In the genomic region with DNA sequence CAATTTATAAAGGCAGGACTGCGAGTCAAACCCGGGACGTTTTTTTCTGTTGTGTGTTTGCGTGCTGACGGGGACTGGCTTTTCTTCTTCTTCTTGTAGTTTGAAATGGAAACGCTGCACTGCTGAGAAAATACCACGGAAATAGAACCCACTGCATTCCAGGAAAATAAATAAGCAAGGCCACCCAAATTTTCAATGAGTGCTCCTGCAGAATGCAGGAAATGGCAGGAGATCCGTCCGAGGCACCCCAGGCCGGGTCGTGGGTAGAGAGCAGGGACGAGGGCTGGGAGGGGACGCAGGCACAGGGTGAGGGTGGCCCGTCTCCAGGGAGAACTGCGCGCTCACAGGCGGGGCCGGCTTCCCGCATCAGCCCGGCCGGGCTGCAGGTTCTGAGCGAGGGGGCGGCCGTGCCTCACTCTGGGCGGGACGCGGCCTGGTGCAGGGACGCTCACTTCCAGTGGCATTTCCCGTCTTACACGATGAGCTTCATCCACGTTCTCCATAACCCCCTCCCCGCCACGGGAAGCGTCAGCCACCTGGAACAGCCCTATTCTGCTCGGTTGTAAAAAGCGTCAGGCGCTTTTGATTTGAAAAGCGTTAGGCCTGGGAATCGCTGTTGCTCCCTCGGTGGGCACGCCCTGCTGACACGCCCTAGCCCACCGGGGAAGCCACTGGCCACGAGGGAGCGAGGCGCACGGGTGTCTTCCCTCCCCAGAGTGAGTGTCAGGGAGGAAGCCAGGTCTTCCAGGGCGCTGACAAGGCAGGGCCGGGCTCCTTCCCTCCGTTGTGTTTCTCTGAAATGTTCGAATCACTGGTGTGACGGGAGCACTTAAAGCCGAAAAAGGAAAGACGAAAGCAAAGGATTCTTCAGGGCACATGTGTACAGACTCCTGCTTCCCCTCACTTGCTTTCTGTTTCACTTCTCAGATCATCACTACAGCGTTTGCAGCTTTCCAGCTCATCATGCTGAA, we compare ENCODE assay signal across 8 cellular contexts. TPM values are rescaled to one million over a fixed set of nuclear protein-coding genes. Genes with fewer than 3 reads are reported as not detected.
A peak's percentile ranks its signal among the peaks of the same experiment; 100 is the strongest.
DNase-seq lines count a peak whose midpoint lies in the region; ATAC-seq and TF ChIP-seq lines count a peak whose summit lies in the region.

No MANE protein-coding gene starts in this region.

- peak; percentile 41 to 56 for DNase-seq in NCI-H2081 (lab: John Stamatoyannopoulos, UW)
- DNase-seq in NCI-H2081 treated with DMSO at 0.1 percent for 48 hours (lab: John Stamatoyannopoulos, UW): no peak
- DNase-seq in NCI-H748 treated with DMSO at 0.1 percent for 48 hours (lab: John Stamatoyannopoulos, UW): peak; percentile 39
- DNase-seq in activated T-helper 1 cell treated with Interleukin-2 at 50 U/mL for 16 hours (ENCODE audit: low read depth): peak; percentile 14
- peak; percentile 64 to 87 for DNase-seq in fibroblast of lung (ENCODE audit: low read depth in 2 of 2)
- DNase-seq in naive thymus-derived CD8-positive, alpha-beta T cell: peak; percentile 14 to 69 (median 42)
- DNase-seq in stimulated activated naive CD8-positive, alpha-beta T cell treated with anti-CD3 and anti-CD28 coated beads, Interleukin-15, Interleukin-2, amounts not matched to agents 100 U/mL and 50 U/mL, for 24 hours: peak; percentile 66

- no peaks in the 10 kb centered on the region for H3K36me3 Mint-ChIP-seq in naive thymus-derived CD8-positive, alpha-beta T cell

- H3K9me3 ChIP-seq in fibroblast of lung (ENCODE audit: control insufficient read depth, insufficient read depth, low read depth, low read length): no peaks in the 10 kb centered on the region

- H3K9me3 Mint-ChIP-seq in naive thymus-derived CD8-positive, alpha-beta T cell: no peaks in the 10 kb centered on the region

- no peaks in the 10 kb centered on the region for H3K79me2 ChIP-seq in fibroblast of lung (ENCODE audit: control insufficient read depth, insufficient read depth, low read length)

- H3K4me1 Mint-ChIP-seq in naive thymus-derived CD8-positive, alpha-beta T cell: peaks cover 10 to 22% (median 17%) of the 10 kb centered on the region in 4 donors

- H3K4me3 Mint-ChIP-seq in naive thymus-derived CD8-positive, alpha-beta T cell: peak overlapping the region; percentile 96 to 100 (median 99)

- ATAC-seq in HG02852 (IDR thresholded peaks at IDR 0.05; ENCODE audit: unreplicated experiment): peak; percentile 82
- ATAC-seq in naive thymus-derived CD8-positive, alpha-beta T cell: peak; percentile 85 to 90
- peak; percentile 88 for ATAC-seq in stimulated activated naive CD8-positive, alpha-beta T cell treated with anti-CD3 and anti-CD28 coated beads, Interleukin-15, Interleukin-2, amounts not matched to agents 100 U/mL and 50 U/mL, for 24 hours

- no peaks in the 10 kb centered on the region for H4K20me1 ChIP-seq in fibroblast of lung (ENCODE audit: control insufficient read depth, extremely low read depth, insufficient read depth, low read length)

- H3K27ac ChIP-seq in fibroblast of lung (ENCODE audit: insufficient read depth, low read length): peak overlapping the region; percentile 92

- POLR2A ChIA-PET in naive thymus-derived CD8-positive, alpha-beta T cell (lab: Charles Lee): interaction anchor here (0.9 to 2.7 kb wide), 4 partner anchors 9 to 18 kb away, joined by 3 to 19 read pairs (median 4); a partner anchor contains a TSS

- TF ChIP-seq CTCF in fibroblast of lung (conservative IDR thresholded peaks at IDR 0.05 in 1 of 2, IDR thresholded peaks at IDR 0.05 in 1 of 2; ENCODE audit: low read depth in 1 of 2, low read length in 2 of 2): no peak

- peaks cover 3 to 14% (median 4%) of the 10 kb centered on the region in 5 donors for H3K27me3 Mint-ChIP-seq in naive thymus-derived CD8-positive, alpha-beta T cell

- peak overlapping the region; percentile 40 to 65 (median 56) for H3K4me3 ChIP-seq in fibroblast of lung (replicated peaks in 1 of 4; ENCODE audit: control extremely low read depth in 1 of 4, insufficient read depth in 1 of 4, low read depth in 3 of 4, low read length in 4 of 4)

- H3K9ac ChIP-seq in fibroblast of lung (ENCODE audit: insufficient read depth, low read length): peak overlapping the region; percentile 79

- peak overlapping the region; percentile 66 for H2AFZ ChIP-seq in fibroblast of lung (ENCODE audit: low read length)

- H3K27me3 ChIP-seq in fibroblast of lung (ENCODE audit: control insufficient read depth, insufficient read depth, low read length): no peaks in the 10 kb centered on the region

- peaks cover 27% of the 10 kb centered on the region for H3K4me1 ChIP-seq in fibroblast of lung (ENCODE audit: control insufficient read depth, extremely low read depth, insufficient read depth, low read length)

- H3K4me2 ChIP-seq in fibroblast of lung (ENCODE audit: extremely low read depth, insufficient read depth, low read length): peak overlapping the region; percentile 98

- no peaks in the 10 kb centered on the region for H3K36me3 ChIP-seq in fibroblast of lung (ENCODE audit: control insufficient read depth, insufficient read depth, low read length)

- peak overlapping the region; percentile 98 to 100 (median 98) for H3K27ac Mint-ChIP-seq in naive thymus-derived CD8-positive, alpha-beta T cell

RNA-seq across cellular contexts. Expression of a gene that starts 17.9 kb away (rescaled TPM):
- 41.6 and 42.3 TPM in 2 replicates for total RNA-seq in fibroblast of lung
- polyA plus RNA-seq in fibroblast of lung: 19.7 and 22.4 TPM in 2 replicates
- polyA plus RNA-seq in fibroblast of lung (2012): 14.4 and 19.0 TPM in 2 replicates
- 17.1 and 20.3 TPM in 2 replicates for polyA minus RNA-seq in fibroblast of lung (ENCODE audit: low replicate concordance)
- total RNA-seq in naive thymus-derived CD8-positive, alpha-beta T cell: 10 to 100 TPM; 34.7 to 40.3 TPM
- 10 to 100 TPM; 28.6 to 38.6 (median 36.7) TPM for polyA plus RNA-seq in naive thymus-derived CD8-positive, alpha-beta T cell

RNA-seq across cellular contexts. Expression of a gene that starts 54.0 kb away (rescaled TPM):
- 0.77 and 1.2 TPM in 2 replicates for total RNA-seq in fibroblast of lung
- 0.08 and 0.11 TPM in 2 replicates for polyA plus RNA-seq in fibroblast of lung
- 0.22 and 0.44 TPM in 2 replicates for polyA plus RNA-seq in fibroblast of lung (2012)
- not detected in 2 replicates for polyA minus RNA-seq in fibroblast of lung (ENCODE audit: low replicate concordance)
- total RNA-seq in naive thymus-derived CD8-positive, alpha-beta T cell: 1 to 10 TPM; 1.6 to 2.5 TPM
- under 1 TPM; 0.58 to 0.89 (median 0.78) TPM for polyA plus RNA-seq in naive thymus-derived CD8-positive, alpha-beta T cell
